ENCODE assay signal across 23 cellular contexts in the genomic region with DNA sequence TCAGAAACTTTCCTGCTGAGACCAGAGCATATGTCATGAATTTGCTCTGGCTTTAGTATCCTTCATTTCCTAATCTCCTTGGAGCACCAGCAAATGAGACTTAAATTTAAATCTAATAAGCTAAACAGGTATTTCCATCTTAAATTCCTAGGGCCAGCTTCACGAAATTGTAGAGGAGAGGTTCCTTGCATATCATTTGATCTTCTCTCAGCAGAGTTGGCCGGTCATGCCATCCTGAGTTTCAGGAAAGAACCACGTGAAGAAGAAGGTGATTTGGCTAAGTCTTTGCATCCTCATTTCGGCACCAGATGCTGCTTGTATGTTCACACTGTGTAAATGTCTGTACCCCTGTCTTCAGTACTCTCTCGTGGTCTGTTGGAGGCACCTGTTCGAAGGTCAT.
"Had no signal": no experiment of that assay in that cellular context is flagged by ENCODE, and none has a peak within 500 bp of the region (broad histone marks: within the 10 kb centered on the region; RNA-seq: fewer than 3 reads in every experiment).

No MANE protein-coding gene starts in this region.

- H3K4me1 ChIP-seq: left ventricle myocardium inferior, right atrium auricular region, right lobe of liver, stomach, testis, transverse colon, upper lobe of left lung, vagina had no signal

- H3K4me1 Mint-ChIP-seq: naive B cell; natural killer cell; nephron progenitor cell; stimulated activated naive B cell treated with anti-CD40 and anti-IgM and Interleukin-4, amounts not matched to agents 10 μg/mL and 1 μg/mL and 100 μg/mL, for 72 hours had no signal

- H3K36me3 ChIP-seq: left ventricle myocardium inferior, ovary, right atrium auricular region, right lobe of liver, stomach, thyroid gland, transverse colon, upper lobe of left lung, vagina had no signal

- H3K9me3 Mint-ChIP-seq: mesothelial cell of epicardium, nephron progenitor cell had no signal

- H3K36me3 Mint-ChIP-seq: mesothelial cell of epicardium; naive B cell; stimulated activated naive B cell treated with anti-CD40 and anti-IgM and Interleukin-4, amounts not matched to agents 10 μg/mL and 1 μg/mL and 100 μg/mL, for 72 hours had no signal

- H3K27me3 ChIP-seq: ovary, right atrium auricular region, right lobe of liver, stomach, testis, thyroid gland, transverse colon, upper lobe of left lung, vagina had no signal

- DNase-seq: islet precursor cell; left ventricle myocardium inferior; mesendoderm; naive B cell; natural killer cell; nephron progenitor cell; ovary; right lobe of liver; stimulated activated CD4-positive, alpha-beta T cell treated with anti-CD3 and anti-CD28 coated beads, Interleukin-1b, Interleukin-23, amount 100 ng/mL, for 48 hours; stimulated activated CD4-positive, alpha-beta T cell treated with anti-CD3 and anti-CD28 coated beads, Interleukin-2, amount 100 ng/mL, for 48 hours; stimulated activated naive B cell treated with anti-CD40 and anti-IgM and Interleukin-4, amounts not matched to agents 10 μg/mL and 1 μg/mL and 100 μg/mL, for 72 hours; stimulated activated naive CD8-positive, alpha-beta T cell treated with anti-CD3 and anti-CD28 coated beads, Interleukin-15, Interleukin-2, amounts not matched to agents 100 U/mL and 50 U/mL, for 24 hours; stomach; testis; thyroid gland; transverse colon; upper lobe of left lung had no signal

- H3K27ac Mint-ChIP-seq: mesothelial cell of epicardium; naive B cell; natural killer cell; nephron progenitor cell; progenitor cell of endocrine pancreas; stimulated activated naive B cell treated with anti-CD40 and anti-IgM and Interleukin-4, amounts not matched to agents 10 μg/mL and 1 μg/mL and 100 μg/mL, for 72 hours had no signal

- H3K27me3 Mint-ChIP-seq: naive B cell; stimulated activated naive B cell treated with anti-CD40 and anti-IgM and Interleukin-4, amounts not matched to agents 10 μg/mL and 1 μg/mL and 100 μg/mL, for 72 hours had no signal

- H3K4me3 ChIP-seq: left ventricle myocardium inferior, lung, ovary, right atrium auricular region, right lobe of liver, smooth muscle cell, stomach, testis, thyroid gland, transverse colon, upper lobe of left lung, vagina had no signal

- H3K9me3 ChIP-seq: left ventricle myocardium inferior, ovary, right atrium auricular region, right lobe of liver, stomach, testis, thyroid gland, transverse colon, upper lobe of left lung, vagina had no signal

- H3K27ac ChIP-seq: left ventricle myocardium inferior, ovary, right atrium auricular region, right lobe of liver, stomach, testis, thyroid gland, transverse colon, upper lobe of left lung, vagina had no signal

- H3K4me2 ChIP-seq: smooth muscle cell had no signal

- H3K4me3 Mint-ChIP-seq: mesothelial cell of epicardium; naive B cell; natural killer cell; nephron progenitor cell; stimulated activated naive B cell treated with anti-CD40 and anti-IgM and Interleukin-4, amounts not matched to agents 10 μg/mL and 1 μg/mL and 100 μg/mL, for 72 hours had no signal
